In genomic region chr5:147234825-147235635, GRCh38 we compare ENCODE assay signal across 8 cellular contexts. TPM values are rescaled to one million over a fixed set of nuclear protein-coding genes. Genes with fewer than 3 reads are reported as not detected.
DNase-seq lines count a peak whose midpoint lies in the region; ATAC-seq and TF ChIP-seq lines count a peak whose summit lies in the region.

STK32A (plus strand) TSS chr5:147235026; CDS start chr5:147239635, 4,609 bp downstream.

- TF ChIP-seq POLR2A in erythroblast (IDR thresholded peaks at IDR 0.05; ENCODE audit: low read length) = no peak

- no peaks in the 10 kb centered on the region for H3K36me3 Mint-ChIP-seq in activated CD4-positive, alpha-beta T cell treated with anti-CD3 and anti-CD28 coated beads, Interleukin-2, amount 10 ng/mL, durations not matched to agents 7 days and 5 days (ENCODE audit: low read depth)

- peaks cover 2% of the 10 kb centered on the region for H3K4me1 Mint-ChIP-seq in activated CD4-positive, alpha-beta T cell treated with anti-CD3 and anti-CD28 coated beads, Interleukin-2, amount 10 ng/mL, durations not matched to agents 7 days and 5 days

- CTCF ChIA-PET in HEK293 (lab: Yijun Ruan, JAX) = interaction anchor here (0.7 to 2.2 kb wide), 6 partner anchors 11 to 701 kb away, joined by 3 to 10 read pairs (median 4); no protein-coding TSS in a partner anchor
- CTCF ChIA-PET in activated CD4-positive, alpha-beta T cell treated with anti-CD3 and anti-CD28 coated beads, Interleukin-2, amount 10 ng/mL, durations not matched to agents 7 days and 5 days (lab: Charles Lee) = no interaction called here

- peak; percentile 38; the same call in 1 of the 2 replicates for TF ChIP-seq CTCF in HEK293 (tag by site-specific recombination; IDR thresholded peaks at IDR 0.05)

- WGBS in aorta, 2 donors = 3% methylated on average over 25 to 28 of the region's 28 CpGs

- H3K4me1 ChIP-seq in HEK293 (ENCODE audit: control insufficient read depth, insufficient read depth, low read length) (no peaks in the 10 kb centered on the region), NT2/D1 (ENCODE audit: insufficient read depth, insufficient read length) (no peaks in the 10 kb centered on the region), mucosa of stomach (ENCODE audit: control insufficient read depth, insufficient read depth, low read length) (peaks cover 7% of the 10 kb centered on the region), aorta (ENCODE audit: control insufficient read depth in 1 of 2, insufficient read depth in 2 of 2, low read length in 2 of 2) (peaks cover 0 to 1% of the 10 kb centered on the region in 2 donors)

- peak; percentile 93 for ATAC-seq in aorta (ENCODE audit: low FRiP score)
- ATAC-seq in HG03108 (IDR thresholded peaks at IDR 0.05; ENCODE audit: unreplicated experiment) = no peak

- POLR2A ChIA-PET in HEK293 (lab: Yijun Ruan, JAX) = interaction anchor here (0.6 kb wide), 1 partner anchor 36 kb away, joined by 4 read pairs; no protein-coding TSS in a partner anchor
- POLR2A ChIA-PET in activated CD4-positive, alpha-beta T cell treated with anti-CD3 and anti-CD28 coated beads, Interleukin-2, amount 10 ng/mL, durations not matched to agents 7 days and 5 days (lab: Charles Lee) = no interaction called here

- no peak within 1 kb of the TSS for H3K4me3 Mint-ChIP-seq in activated CD4-positive, alpha-beta T cell treated with anti-CD3 and anti-CD28 coated beads, Interleukin-2, amount 10 ng/mL, durations not matched to agents 7 days and 5 days

- H3K27ac Mint-ChIP-seq in activated CD4-positive, alpha-beta T cell treated with anti-CD3 and anti-CD28 coated beads, Interleukin-2, amount 10 ng/mL, durations not matched to agents 7 days and 5 days = no peak within 1 kb of the TSS

- H3K9me3 Mint-ChIP-seq in activated CD4-positive, alpha-beta T cell treated with anti-CD3 and anti-CD28 coated beads, Interleukin-2, amount 10 ng/mL, durations not matched to agents 7 days and 5 days = no peaks in the 10 kb centered on the region

- H3K36me3 ChIP-seq in HEK293 (ENCODE audit: control insufficient read depth in 2 of 2, insufficient read depth in 1 of 2, low read length in 2 of 2) = no peaks in the 10 kb centered on the region
- H3K36me3 ChIP-seq in NT2/D1 (ENCODE audit: insufficient read depth, insufficient read length, low read length) = no peaks in the 10 kb centered on the region
- H3K36me3 ChIP-seq in mucosa of stomach (ENCODE audit: control insufficient read depth, insufficient read depth, low read length) = no peaks in the 10 kb centered on the region
- no peaks in the 10 kb centered on the region for H3K36me3 ChIP-seq in aorta (ENCODE audit: control insufficient read depth in 1 of 2, insufficient read depth in 2 of 2, low read length in 1 of 2)

- H3K4me3 ChIP-seq in HEK293 (ENCODE audit: low read depth, low read length) (peak within 1 kb of the TSS; percentile 66), NT2/D1 (ENCODE audit: insufficient read length, low read depth) (peak within 1 kb of the TSS; percentile 31), mucosa of stomach (ENCODE audit: low read length) (peak within 1 kb of the TSS; percentile 15), aorta (ENCODE audit: low read length in 2 of 2) (peak within 1 kb of the TSS; percentile 61 to 65)

- intact Hi-C loops in aorta (cut with DNase I) = loop anchor here (2.0 to 10.0 kb wide), 5 partner anchors 62 to 322 kb away; no protein-coding TSS in a partner anchor

- peaks cover 22% of the 10 kb centered on the region for H3K27me3 Mint-ChIP-seq in activated CD4-positive, alpha-beta T cell treated with anti-CD3 and anti-CD28 coated beads, Interleukin-2, amount 10 ng/mL, durations not matched to agents 7 days and 5 days

- no peak within 1 kb of the TSS for H3K27ac ChIP-seq in HEK293 (ENCODE audit: extremely low read depth, low read depth, low read length)
- peak within 1 kb of the TSS; percentile 16 to 90 for H3K27ac ChIP-seq in aorta (ENCODE audit: low read depth in 1 of 2, low read length in 2 of 2)

- H3K27me3 ChIP-seq in NT2/D1 (ENCODE audit: insufficient read depth, insufficient read length) = peaks cover 54% of the 10 kb centered on the region
- peaks cover 10% of the 10 kb centered on the region for H3K27me3 ChIP-seq in mucosa of stomach (ENCODE audit: control insufficient read depth, insufficient read depth, low read length)
- H3K27me3 ChIP-seq in aorta (ENCODE audit: control insufficient read depth in 1 of 2, insufficient read depth in 2 of 2, low read length in 1 of 2) = no peaks in the 10 kb centered on the region

- H3K9ac ChIP-seq in NT2/D1 (ENCODE audit: insufficient read length, low read depth) (peak within 1 kb of the TSS; percentile 10), mucosa of stomach (ENCODE audit: low read length) (peak within 1 kb of the TSS; percentile 62)

- H3K9me3 ChIP-seq in HEK293 (ENCODE audit: control insufficient read depth, insufficient read depth, low read depth, low read length) (no peaks in the 10 kb centered on the region), NT2/D1 (ENCODE audit: insufficient read depth, low read length) (no peaks in the 10 kb centered on the region), mucosa of stomach (ENCODE audit: control insufficient read depth, low read length) (no peaks in the 10 kb centered on the region), aorta (ENCODE audit: control insufficient read depth, low read length) (no peaks in the 10 kb centered on the region)

- peak; percentile 54 for DNase-seq in NT2/D1 (ENCODE audit: low read depth, low spot score)
- DNase-seq in erythroblast (lab: John Stamatoyannopoulos, UW) = peak; percentile 3 to 8
- DNase-seq in aorta = peak; percentile 88 to 91
- no peak for DNase-seq in NOMO-1 treated with DMSO at 0.1 percent for 48 hours (lab: John Stamatoyannopoulos, UW; ENCODE audit: unreplicated experiment)
- no peak for DNase-seq in activated CD4-positive, alpha-beta T cell treated with anti-CD3 and anti-CD28 coated beads, Interleukin-2, amount 10 ng/mL, durations not matched to agents 7 days and 5 days

TF ChIP-seq in HEK293, 187 proteins besides CTCF, POLR2A, EP300 and RAD21 (continues in another document):
- TF ChIP-seq SP3 (tag by site-specific recombination; IDR thresholded peaks at IDR 0.05) (peak; percentile 72), ZBTB17 (tag by site-specific recombination; IDR thresholded peaks at IDR 0.05) (peak; percentile 95), ZNF600 (tag by site-specific recombination; IDR thresholded peaks at IDR 0.05) (0 out of 2 replicates have a peak, but pooled peaks have one; percentile 19), ZNF654 (tag by site-specific recombination; IDR thresholded peaks at IDR 0.05; ENCODE audit: low read depth) (no peak), ZNF660 (tag by site-specific recombination; IDR thresholded peaks at IDR 0.05) (peak; percentile 32; the same call in 1 of the 2 replicates), ZFP3 (tag by site-specific recombination; IDR thresholded peaks at IDR 0.05; ENCODE audit: low read depth) (no peak), SP2 (tag by site-specific recombination; IDR thresholded peaks at IDR 0.05) (peak; percentile 69), ZNF223 (tag by site-specific recombination; IDR thresholded peaks at IDR 0.05) (no peak), ZNF394 (tag by site-specific recombination; IDR thresholded peaks at IDR 0.05; ENCODE audit: borderline replicate concordance) (peak; percentile 44; the same call in 1 of the 2 replicates), ZBTB20 (tag by site-specific recombination; IDR thresholded peaks at IDR 0.05) (0 out of 2 replicates have a peak, but pooled peaks have one; percentile 21), ZNF624 (tag by site-specific recombination; IDR thresholded peaks at IDR 0.05) (no peak), SCRT2 (tag by site-specific recombination; IDR thresholded peaks at IDR 0.05) (peak; percentile 48), ZNF335 (tag by site-specific recombination; conservative IDR thresholded peaks at IDR 0.05) (peak; percentile 82)
- TF ChIP-seq, protein P1, sequence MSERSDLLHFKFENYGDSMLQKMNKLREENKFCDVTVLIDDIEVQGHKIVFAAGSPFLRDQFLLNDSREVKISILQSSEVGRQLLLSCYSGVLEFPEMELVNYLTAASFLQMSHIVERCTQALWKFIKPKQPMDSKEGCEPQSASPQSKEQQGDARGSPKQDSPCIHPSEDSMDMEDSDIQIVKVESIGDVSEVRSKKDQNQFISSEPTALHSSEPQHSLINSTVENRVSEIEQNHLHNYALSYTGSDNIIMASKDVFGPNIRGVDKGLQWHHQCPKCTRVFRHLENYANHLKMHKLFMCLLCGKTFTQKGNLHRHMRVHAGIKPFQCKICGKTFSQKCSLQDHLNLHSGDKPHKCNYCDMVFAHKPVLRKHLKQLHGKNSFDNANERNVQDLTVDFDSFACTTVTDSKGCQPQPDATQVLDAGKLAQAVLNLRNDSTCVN (tag by site-specific recombination; optimal IDR thresholded peaks at IDR 0.05) = peak; percentile 26
- TF ChIP-seq, protein P2, sequence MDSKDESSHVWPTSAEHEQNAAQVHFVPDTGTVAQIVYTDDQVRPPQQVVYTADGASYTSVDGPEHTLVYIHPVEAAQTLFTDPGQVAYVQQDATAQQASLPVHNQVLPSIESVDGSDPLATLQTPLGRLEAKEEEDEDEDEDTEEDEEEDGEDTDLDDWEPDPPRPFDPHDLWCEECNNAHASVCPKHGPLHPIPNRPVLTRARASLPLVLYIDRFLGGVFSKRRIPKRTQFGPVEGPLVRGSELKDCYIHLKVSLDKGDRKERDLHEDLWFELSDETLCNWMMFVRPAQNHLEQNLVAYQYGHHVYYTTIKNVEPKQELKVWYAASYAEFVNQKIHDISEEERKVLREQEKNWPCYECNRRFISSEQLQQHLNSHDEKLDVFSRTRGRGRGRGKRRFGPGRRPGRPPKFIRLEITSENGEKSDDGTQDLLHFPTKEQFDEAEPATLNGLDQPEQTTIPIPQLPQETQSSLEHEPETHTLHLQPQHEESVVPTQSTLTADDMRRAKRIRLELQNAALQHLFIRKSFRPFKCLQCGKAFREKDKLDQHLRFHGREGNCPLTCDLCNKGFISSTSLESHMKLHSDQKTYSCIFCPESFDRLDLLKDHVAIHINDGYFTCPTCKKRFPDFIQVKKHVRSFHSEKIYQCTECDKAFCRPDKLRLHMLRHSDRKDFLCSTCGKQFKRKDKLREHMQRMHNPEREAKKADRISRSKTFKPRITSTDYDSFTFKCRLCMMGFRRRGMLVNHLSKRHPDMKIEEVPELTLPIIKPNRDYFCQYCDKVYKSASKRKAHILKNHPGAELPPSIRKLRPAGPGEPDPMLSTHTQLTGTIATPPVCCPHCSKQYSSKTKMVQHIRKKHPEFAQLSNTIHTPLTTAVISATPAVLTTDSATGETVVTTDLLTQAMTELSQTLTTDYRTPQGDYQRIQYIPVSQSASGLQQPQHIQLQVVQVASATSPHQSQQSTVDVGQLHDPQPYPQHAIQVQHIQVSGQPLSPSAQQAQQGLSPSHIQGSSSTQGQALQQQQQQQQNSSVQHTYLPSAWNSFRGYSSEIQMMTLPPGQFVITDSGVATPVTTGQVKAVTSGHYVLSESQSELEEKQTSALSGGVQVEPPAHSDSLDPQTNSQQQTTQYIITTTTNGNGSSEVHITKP (tag by site-specific recombination; IDR thresholded peaks at IDR 0.05) = peak; percentile 95

RNA-seq across cellular contexts. Expression of gene STK32A, which starts in this region (rescaled TPM):
- 10 to 100 TPM in 1 of 2 donors, 1 to 10 TPM in 1; 6.4 to 14.5 TPM for total RNA-seq in aorta
- polyA plus RNA-seq in aorta = 1 to 10 TPM; 3.4 to 4.6 TPM
- total RNA-seq in activated CD4-positive, alpha-beta T cell treated with anti-CD3 and anti-CD28 coated beads, Interleukin-2, amount 10 ng/mL, durations not matched to agents 7 days and 5 days = not detected

Comparison
In these comparisons a context has a peak if more than half of its experiments do, and no peak if none do; other contexts are left out.
1. RNA of gene STK32A (total RNA-seq): 6.4 to 14.5 TPM in aorta; not detected in activated CD4-positive, alpha-beta T cell treated with anti-CD3 and anti-CD28 coated beads, Interleukin-2, amount 10 ng/mL, durations not matched to agents 7 days and 5 days; every median in the first group is over 4 times any median in the second.
2. H3K4me3 ChIP-seq: peak in every context shown above with its lines; median percentile 66 in HEK293; 63 in aorta; 31 in NT2/D1; 15 in mucosa of stomach.
3. DNase-seq: peak in NT2/D1 (single experiment), erythroblast (2 of 2) and aorta (2 of 2); none in NOMO-1 treated with DMSO at 0.1 percent for 48 hours (single experiment) and activated CD4-positive, alpha-beta T cell treated with anti-CD3 and anti-CD28 coated beads, Interleukin-2, amount 10 ng/mL, durations not matched to agents 7 days and 5 days (single experiment).